ENCODE assay signal across 20 cellular contexts in genomic region chr1:229973297-229973612, GRCh38.
"Had no signal": no experiment of that assay in that cellular context is flagged by ENCODE, and none has a peak within 500 bp of the region (broad histone marks: within the 10 kb centered on the region; RNA-seq: fewer than 3 reads in every experiment).

No MANE protein-coding gene starts in this region.

- H3K36me3 ChIP-seq: MG63, SJCRH30 had no signal

- H3K27ac ChIP-seq: RWPE1, SJCRH30 had no signal

- H3K9me3 ChIP-seq: MG63, SJCRH30 had no signal

- DNase-seq: IMR-90, Karpas-422, KG1, MG63, NCI-H1092 treated with DMSO at 0.1 percent for 48 hours, NCI-H1436, NCI-H187, NCI-H2029, NCI-H2081 treated with DMSO at 0.1 percent for 48 hours, NCI-H2171, NCI-H226, NCI-H446, NCI-H510A, NCI-H524 treated with DMSO at 0.1 percent for 48 hours, NCI-H69, NCI-H774, SHP77 had no signal

- ATAC-seq: SK-N-SH treated with all-trans-retinoic acid at 6 μM for 48 hours had no signal

- H3K27me3 ChIP-seq: SJCRH30 had no signal

- H3K4me3 ChIP-seq: MG63, SJCRH30 had no signal

- H3K4me1 ChIP-seq: SJCRH30 had no signal
